10 cellular contexts compared by ENCODE assay signal in the genomic region with DNA sequence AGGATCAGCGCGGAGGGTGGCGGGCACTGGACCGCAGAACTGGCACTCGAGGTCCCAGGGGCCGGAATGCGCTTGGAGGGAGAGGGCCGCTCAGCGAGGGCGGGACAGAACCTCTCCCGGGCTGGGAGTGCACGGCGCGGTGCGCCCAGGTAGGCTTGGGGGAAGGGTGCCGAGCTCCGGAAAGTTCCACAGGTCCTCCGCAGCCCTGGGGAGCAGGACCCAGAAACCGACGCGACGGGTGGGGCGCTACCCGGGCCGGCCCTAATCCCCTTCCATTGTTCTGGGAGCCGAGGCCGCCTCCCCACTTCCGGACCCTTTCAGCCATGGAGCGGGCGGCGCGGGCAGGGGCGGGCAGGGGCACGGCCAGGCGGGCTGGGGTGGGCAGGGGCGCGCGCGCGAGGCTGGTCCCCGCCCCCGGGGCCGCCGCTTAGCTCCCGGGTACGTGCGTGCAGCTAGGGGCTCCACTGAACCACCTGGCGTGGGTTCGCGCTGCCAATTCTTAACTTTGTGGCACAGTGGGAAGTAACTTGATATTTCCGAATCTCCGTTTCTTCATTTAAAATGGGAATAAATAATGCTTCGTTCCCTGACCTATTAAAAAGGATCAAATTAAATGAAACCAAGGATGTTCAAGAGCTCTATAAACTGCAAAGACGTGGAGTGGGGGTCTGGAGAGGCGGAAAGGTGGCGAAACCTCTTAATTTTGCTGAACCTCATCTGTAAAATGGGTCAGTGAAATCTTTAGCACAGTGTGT. TPM values are rescaled to one million over a fixed set of nuclear protein-coding genes. Genes with fewer than 3 reads are reported as not detected.
A peak's percentile ranks its signal among the peaks of the same experiment; 100 is the strongest.
DNase-seq lines count a peak whose midpoint lies in the region; ATAC-seq and TF ChIP-seq lines count a peak whose summit lies in the region.
"Had no signal": no experiment of that assay in that cellular context is flagged by ENCODE, and none has a peak within 500 bp of the region (broad histone marks: within the 10 kb centered on the region; RNA-seq: fewer than 3 reads in every experiment).

No MANE protein-coding gene starts in this region.

- H3K9me3 ChIP-seq in Caco-2 (no peaks in the 10 kb centered on the region), Panc1 (ENCODE audit: control insufficient read depth, insufficient read depth, low read depth, low read length) (no peaks in the 10 kb centered on the region), parathyroid adenoma (ENCODE audit: control insufficient read depth, low read length) (no peaks in the 10 kb centered on the region)
- H3K9me3 ChIP-seq: right lobe of liver had no signal

- H3K27me3 ChIP-seq in Caco-2 (replicated peaks; ENCODE audit: control insufficient read depth, insufficient read depth, low read length) (no peaks in the 10 kb centered on the region), Panc1 (ENCODE audit: control insufficient read depth, insufficient read depth, low read length) (peaks cover 30% of the 10 kb centered on the region), foreskin keratinocyte (peaks cover 74% of the 10 kb centered on the region), parathyroid adenoma (ENCODE audit: control insufficient read depth, insufficient read depth, low read length) (no peaks in the 10 kb centered on the region)

- TF ChIP-seq CTCF in Caco-2 (IDR thresholded peaks at IDR 0.05; ENCODE audit: insufficient read depth in 1 of 2, low read depth in 1 of 2, low read length in 1 of 2, severe bottlenecking in 1 of 2, unreplicated experiment in 1 of 2) (no peak), Panc1 (IDR thresholded peaks at IDR 0.05) (no peak), foreskin keratinocyte (conservative IDR thresholded peaks at IDR 0.05) (no peak), parathyroid adenoma (IDR thresholded peaks at IDR 0.05) (no peak)

- in situ Hi-C loops in Panc1 (cut with HindIII; ENCODE audit: low pct_unique_long_range_greater_than_20kb, low sequenced_read_pairs): loop anchor here (25.0 kb wide), 1 partner anchor 98 kb away; no protein-coding TSS in a partner anchor

- no TSS peak for BruUV-seq in Caco-2 (replicated peaks; lab: Mats Ljungman, UMichigan)
- no TSS peak for BruUV-seq in Panc1 (replicated peaks; lab: Mats Ljungman, UMichigan)

- H3K36me3 ChIP-seq in Caco-2 (ENCODE audit: control insufficient read depth, insufficient read depth, low read length): no peaks in the 10 kb centered on the region
- H3K36me3 ChIP-seq in Panc1 (ENCODE audit: control insufficient read depth, insufficient read depth, low read length): no peaks in the 10 kb centered on the region
- H3K36me3 ChIP-seq in parathyroid adenoma (ENCODE audit: control insufficient read depth, insufficient read depth, low read length): no peaks in the 10 kb centered on the region
- H3K36me3 ChIP-seq: right lobe of liver had no signal

- no peak overlapping the region for H3K27ac ChIP-seq in Panc1 (ENCODE audit: low read length)
- H3K27ac ChIP-seq in foreskin keratinocyte: no peak overlapping the region
- H3K27ac ChIP-seq in parathyroid adenoma: no peak overlapping the region
- H3K27ac ChIP-seq: right lobe of liver had no signal

- no peaks in the 10 kb centered on the region for H3K79me2 ChIP-seq in parathyroid adenoma

- ATAC-seq in Panc1 (peak; percentile 39), foreskin keratinocyte (peak; percentile 15), HG03139 (IDR thresholded peaks at IDR 0.05; ENCODE audit: unreplicated experiment) (no peak)
- ATAC-seq: right lobe of liver had no signal

- POLR2A ChIA-PET in Caco-2 (lab: Charles Lee): no interaction called here
- POLR2A ChIA-PET in Panc1 (lab: Charles Lee): interaction anchor here (0.5 to 0.6 kb wide), 2 partner anchors 8 to 112 kb away, joined by 3 to 6 read pairs; no protein-coding TSS in a partner anchor

- peak overlapping the region; percentile 50 for H2AFZ ChIP-seq in parathyroid adenoma

- intact Hi-C loops in Caco-2 (cut with micrococcal nuclease; ENCODE audit: unreplicated experiment) (no loop called here), Panc1 (cut with micrococcal nuclease; ENCODE audit: unreplicated experiment) (no loop called here)

- 0 out of 2 replicates have a peak overlapping the region, but pooled peaks have one; percentile 11 for H3K4me3 ChIP-seq in Caco-2 (ENCODE audit: low read depth, low read length)
- peak overlapping the region; percentile 28 to 30 for H3K4me3 ChIP-seq in Panc1 (ENCODE audit: low read depth in 2 of 2, low read length in 2 of 2)
- no peak overlapping the region for H3K4me3 ChIP-seq in parathyroid adenoma (ENCODE audit: low read depth, low read length)
- H3K4me3 ChIP-seq: right lobe of liver had no signal

- peak overlapping the region; percentile 59 for H3K4me2 ChIP-seq in parathyroid adenoma (ENCODE audit: low read length)

- DNase-seq in Caco-2 (no peak), Panc1 (ENCODE audit: low read depth, low spot score) (no peak), foreskin keratinocyte (no peak), LoVo (ENCODE audit: low spot score) (no peak), NCI-H1930 (lab: John Stamatoyannopoulos, UW) (no peak), NCI-H1048 (lab: John Stamatoyannopoulos, UW) (no peak)
- DNase-seq: HFFc6, right lobe of liver had no signal

- peaks cover 4% of the 10 kb centered on the region for H3K27me3 Mint-ChIP-seq in Caco-2 (ENCODE audit: insufficient read depth, unreplicated experiment)

- no peaks in the 10 kb centered on the region for H3K9me3 Mint-ChIP-seq in Caco-2 (ENCODE audit: unreplicated experiment)
- H3K9me3 Mint-ChIP-seq: HFFc6 had no signal

- peaks cover 6% of the 10 kb centered on the region for H3K4me1 Mint-ChIP-seq in Caco-2 (ENCODE audit: low read depth, unreplicated experiment)

- H3K4me3 Mint-ChIP-seq in Caco-2 (ENCODE audit: unreplicated experiment): peak overlapping the region; percentile 42
- H3K4me3 Mint-ChIP-seq: HFFc6 had no signal

- no peaks in the 10 kb centered on the region for H3K36me3 Mint-ChIP-seq in Caco-2 (ENCODE audit: insufficient read depth, unreplicated experiment)

- no peak overlapping the region for H3K27ac Mint-ChIP-seq in Caco-2 (ENCODE audit: unreplicated experiment)
- H3K27ac Mint-ChIP-seq: HFFc6 had no signal

- no peaks in the 10 kb centered on the region for H3K4me1 ChIP-seq in Caco-2
- H3K4me1 ChIP-seq in Panc1 (ENCODE audit: control insufficient read depth, insufficient read depth, low read length): no peaks in the 10 kb centered on the region
- no peaks in the 10 kb centered on the region for H3K4me1 ChIP-seq in foreskin keratinocyte
- no peaks in the 10 kb centered on the region for H3K4me1 ChIP-seq in parathyroid adenoma
- H3K4me1 ChIP-seq: right lobe of liver had no signal

- CTCF ChIA-PET in Caco-2 (lab: Charles Lee): interaction anchor here (0.8 to 1.8 kb wide), 2 partner anchors 21 to 25 kb away, joined by 7 to 8 read pairs; a partner anchor contains a TSS
- CTCF ChIA-PET in Panc1 (lab: Charles Lee): interaction anchor here (0.7 to 1.4 kb wide), 2 partner anchors 22 to 128 kb away, joined by 3 to 4 read pairs; no protein-coding TSS in a partner anchor

- H3K9ac ChIP-seq in parathyroid adenoma: no peak overlapping the region

RNA-seq across cellular contexts. Expression of a gene that starts 20.7 kb away (rescaled TPM):
- total RNA-seq in Caco-2 (2022) (0.36 TPM in 1 of 2 replicates, not detected in the other), Panc1 (2021; ENCODE audit: unreplicated experiment) (0.08 TPM), foreskin keratinocyte (0.21 and 0.78 TPM in 2 replicates)
- polyA plus RNA-seq in Panc1 (2012; ENCODE audit: insufficient read length): 0.23 TPM
- 0.31 and 0.39 TPM in 2 replicates for polyA plus RNA-seq in foreskin keratinocyte
- total RNA-seq: HFFc6 had no signal

RNA-seq across cellular contexts. Expression of a gene that starts 53.9 kb away (rescaled TPM):
- total RNA-seq in Caco-2 (2022): not detected in 2 replicates
- 0.33 TPM for total RNA-seq in Panc1 (2021; ENCODE audit: unreplicated experiment)
- polyA plus RNA-seq in Panc1 (2012; ENCODE audit: insufficient read length): not detected
- not detected in 2 replicates for total RNA-seq in foreskin keratinocyte
- polyA plus RNA-seq in foreskin keratinocyte: not detected in 2 replicates
- total RNA-seq: HFFc6 had no signal
